Comparison of ENCODE assay signal across 14 cellular contexts in the genomic region with DNA sequence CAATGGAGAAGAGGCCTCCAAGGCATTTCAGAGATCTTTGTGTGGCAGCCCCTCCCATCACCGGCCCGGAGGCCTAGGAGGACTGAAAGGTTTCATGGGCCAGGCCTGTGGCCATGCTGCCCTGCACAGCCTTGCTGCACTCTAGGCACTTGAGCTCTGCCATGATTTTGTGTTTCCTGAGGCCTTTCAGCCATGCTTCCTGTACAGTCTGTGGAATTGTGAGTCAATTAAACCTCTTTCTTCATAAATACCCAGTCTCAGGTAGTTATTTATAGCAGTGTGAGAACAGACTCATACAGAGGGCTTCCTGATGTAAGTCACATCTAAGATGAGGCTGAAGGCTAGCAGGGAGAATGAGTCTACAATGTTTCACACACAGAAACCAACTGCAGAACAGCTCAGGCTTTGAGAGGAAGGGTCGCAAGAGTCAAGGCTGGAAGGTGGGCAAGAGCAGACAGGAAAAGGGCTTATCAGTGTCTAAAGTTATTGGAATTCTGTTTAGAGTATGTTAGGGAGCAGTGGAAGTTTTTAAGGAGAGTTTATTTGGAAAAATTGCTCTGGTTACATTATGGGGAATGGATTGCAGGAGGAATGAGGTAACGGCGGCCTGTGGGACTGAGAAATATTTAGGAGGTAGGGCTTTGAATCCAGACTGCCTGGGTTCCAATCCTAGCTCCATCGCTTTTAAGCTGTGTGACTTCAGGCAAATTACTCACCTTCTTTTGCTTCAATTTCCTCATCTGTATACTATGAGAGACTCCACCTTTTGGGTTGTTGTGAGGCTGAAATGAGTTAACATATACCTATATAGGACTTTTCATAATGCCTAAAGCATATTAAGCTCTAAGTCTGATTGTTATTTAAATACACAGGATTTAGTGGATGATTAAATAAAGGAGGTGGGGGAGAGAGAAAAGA.
DNase-seq lines count a peak whose midpoint lies in the region; ATAC-seq, FAIRE-seq and TF ChIP-seq lines count a peak whose summit lies in the region.
"Had no signal": no experiment of that assay in that cellular context is flagged by ENCODE, and none has a peak within 500 bp of the region (broad histone marks: within the 10 kb centered on the region; RNA-seq: fewer than 3 reads in every experiment).

No MANE protein-coding gene starts in this region.

- H3K4me3 ChIP-seq in brain microvascular endothelial cell (ENCODE audit: low read depth, low read length) = no peak overlapping the region
- no peak overlapping the region for H3K4me3 ChIP-seq in osteoblast (ENCODE audit: insufficient read depth, low read length)
- H3K4me3 ChIP-seq in MG63 = no peak overlapping the region
- H3K4me3 ChIP-seq: esophagus squamous epithelium had no signal

- 0 out of 2 replicates have a peak, but pooled peaks cover 3% of the 10 kb centered on the region for H3K9me3 Mint-ChIP-seq in HFFc6

- H3K4me1 ChIP-seq in osteoblast (ENCODE audit: insufficient read depth, low read length) = peaks cover 22% of the 10 kb centered on the region

- TF ChIP-seq CTCF in HFFc6 (IDR thresholded peaks at IDR 0.05) (no peak), brain microvascular endothelial cell (IDR thresholded peaks at IDR 0.05; ENCODE audit: low read depth, low read length, missing control alignments) (no peak), osteoblast (IDR thresholded peaks at IDR 0.05; ENCODE audit: extremely low read depth, low read depth, low read length) (no peak)

- peaks cover 2% of the 10 kb centered on the region; the same call in 1 of the 2 replicates for H3K27me3 Mint-ChIP-seq in HFFc6 (ENCODE audit: insufficient read depth)

- 0 out of 2 replicates have a peak overlapping the region, but pooled peaks have one; percentile 6 for H3K4me3 Mint-ChIP-seq in HFFc6
- H3K4me3 Mint-ChIP-seq: brain had no signal

- H3K36me3 ChIP-seq in brain microvascular endothelial cell (replicated peaks) = no peaks in the 10 kb centered on the region
- H3K36me3 ChIP-seq in osteoblast (ENCODE audit: insufficient read depth, low read length) = no peaks in the 10 kb centered on the region
- H3K36me3 ChIP-seq in MG63 = no peaks in the 10 kb centered on the region
- H3K36me3 ChIP-seq: esophagus squamous epithelium had no signal

- H3K27me3 ChIP-seq in brain microvascular endothelial cell (replicated peaks) (no peaks in the 10 kb centered on the region), osteoblast (ENCODE audit: insufficient read depth, low read length) (no peaks in the 10 kb centered on the region), MG63 (no peaks in the 10 kb centered on the region)
- H3K27me3 ChIP-seq: esophagus squamous epithelium had no signal

- peak overlapping the region; percentile 58 for H3K27ac ChIP-seq in brain microvascular endothelial cell
- peak overlapping the region; percentile 72 for H3K27ac ChIP-seq in osteoblast (ENCODE audit: low read depth, low read length)
- H3K27ac ChIP-seq: esophagus squamous epithelium had no signal

- ATAC-seq in GM19395 (IDR thresholded peaks at IDR 0.05; ENCODE audit: unreplicated experiment) = no peak
- ATAC-seq: left cardiac atrium had no signal

- no peaks in the 10 kb centered on the region for H3K79me2 ChIP-seq in osteoblast (ENCODE audit: insufficient read depth, low read length)

- DNase-seq in GM12892 (ENCODE audit: insufficient read length) (no peak), HFFc6 (peak; percentile 43), brain microvascular endothelial cell (peak; percentile 42), osteoblast (ENCODE audit: insufficient read length, low spot score, missing footprints) (no peak), LoVo (ENCODE audit: low spot score) (no peak), MG63 (no peak)
- DNase-seq: activated CD8-positive, alpha-beta memory T cell treated with anti-CD3 and anti-CD28 coated beads, Interleukin-2, amount 50 U/mL, for 48 hours; DMS79 treated with DMSO at 0.1 percent for 48 hours; esophagus squamous epithelium; left cardiac atrium; NCI-H187 treated with DMSO at 0.1 percent for 48 hours; OCI-M1 had no signal

- peaks cover 43% of the 10 kb centered on the region for H3K4me1 Mint-ChIP-seq in HFFc6 (ENCODE audit: low read depth)

- H3K9me3 ChIP-seq in osteoblast (ENCODE audit: low read depth, low read length) (no peaks in the 10 kb centered on the region), MG63 (peaks cover 8% of the 10 kb centered on the region)
- H3K9me3 ChIP-seq: esophagus squamous epithelium had no signal

- TF ChIP-seq POLR2A in GM12892 (IDR thresholded peaks at IDR 0.05; ENCODE audit: low read depth, low read length) = no peak

- H3K4me2 ChIP-seq in osteoblast (ENCODE audit: insufficient read depth, low read length) = no peak overlapping the region

- 0 out of 2 replicates have a peak, but pooled peaks cover 5% of the 10 kb centered on the region for H3K36me3 Mint-ChIP-seq in HFFc6 (ENCODE audit: low read depth)
- H3K36me3 Mint-ChIP-seq: brain had no signal

- in situ Hi-C loops in brain microvascular endothelial cell (cut with HindIII; ENCODE audit: low pct_ligation_motif_present, low sequenced_read_pairs) = no loop called here

- FAIRE-seq in GM12892 (lab: Jason Lieb, UNC) = peak; percentile 76

- peak overlapping the region; percentile 58 for H2AFZ ChIP-seq in osteoblast (ENCODE audit: low read length)

- H3K27ac Mint-ChIP-seq in HFFc6 = peak overlapping the region; percentile 84

- no peaks in the 10 kb centered on the region for H4K20me1 ChIP-seq in osteoblast (ENCODE audit: insufficient read depth, low read length)

Comparison
In these comparisons a context has a peak if more than half of its experiments do, and no peak if none do; other contexts are left out.
1. DNase-seq: peak in HFFc6 (single experiment) and brain microvascular endothelial cell (single experiment); none in GM12892 (single experiment), osteoblast (single experiment), LoVo (single experiment) and MG63 (single experiment).